1 cellular context compared by ENCODE assay signal in genomic region chr14:102584871-102585869, GRCh38.
TF ChIP-seq lines count a peak whose summit lies in the region.

No MANE protein-coding gene starts in this region.

TF ChIP-seq in HepG2, 621 proteins besides CTCF, POLR2A, EP300 and RAD21 (continued from another document and continues in another):
- TF ChIP-seq HINFP (CRISPR knock-in tag; IDR thresholded peaks at IDR 0.05; ENCODE audit: low read depth) (no peak), ZNF234 (CRISPR knock-in tag; conservative IDR thresholded peaks at IDR 0.05) (no peak), ZNF512 (CRISPR knock-in tag; IDR thresholded peaks at IDR 0.05) (no peak), SMARCE1 (IDR thresholded peaks at IDR 0.05; ENCODE audit: borderline replicate concordance) (no peak), LRRFIP1 (CRISPR knock-in tag; conservative IDR thresholded peaks at IDR 0.05) (no peak), ZMYM3 (CRISPR knock-in tag; IDR thresholded peaks at IDR 0.05) (peak; percentile 54; the same call in 1 of the 2 replicates), ZHX2 (IDR thresholded peaks at IDR 0.05; ENCODE audit: low read depth) (no peak), ZHX2 (CRISPR knock-in tag; IDR thresholded peaks at IDR 0.05; ENCODE audit: borderline replicate concordance) (no peak), CCDC6 (CRISPR knock-in tag; IDR thresholded peaks at IDR 0.05) (no peak), TBX3 (IDR thresholded peaks at IDR 0.05; ENCODE audit: borderline replicate concordance) (no peak), ZNF879 (CRISPR knock-in tag; IDR thresholded peaks at IDR 0.05) (no peak), ZNF101 (CRISPR knock-in tag; IDR thresholded peaks at IDR 0.05; ENCODE audit: borderline replicate concordance, low read depth) (no peak), ZNF781 (CRISPR knock-in tag; IDR thresholded peaks at IDR 0.05; ENCODE audit: borderline replicate concordance, not compliant biosample characterization) (peak; percentile 24), SRSF4 (IDR thresholded peaks at IDR 0.05; ENCODE audit: low read depth, low read length, poor library complexity, severe bottlenecking) (no peak), AHR (CRISPR knock-in tag; IDR thresholded peaks at IDR 0.05) (no peak), HNF4A (CRISPR knock-in tag; IDR thresholded peaks at IDR 0.05) (no peak), MBD4 (IDR thresholded peaks at IDR 0.05; ENCODE audit: borderline replicate concordance, low read length) (no peak), ZNF777 (CRISPR knock-in tag; IDR thresholded peaks at IDR 0.05) (no peak), BRCA1 (CRISPR knock-in tag; IDR thresholded peaks at IDR 0.05) (no peak), MIER3 (CRISPR knock-in tag; IDR thresholded peaks at IDR 0.05; ENCODE audit: borderline replicate concordance) (no peak), ATF7-NPFF (CRISPR knock-in tag; IDR thresholded peaks at IDR 0.05; ENCODE audit: low read depth) (no peak), ZNF460 (CRISPR knock-in tag; IDR thresholded peaks at IDR 0.05; ENCODE audit: borderline replicate concordance) (no peak), TEAD2 (CRISPR knock-in tag; IDR thresholded peaks at IDR 0.05) (no peak), SATB2 (CRISPR knock-in tag; IDR thresholded peaks at IDR 0.05) (no peak), ZFY (CRISPR knock-in tag; IDR thresholded peaks at IDR 0.05) (peak; percentile 81), THAP7 (CRISPR knock-in tag; IDR thresholded peaks at IDR 0.05) (no peak), ZNF331 (CRISPR knock-in tag; IDR thresholded peaks at IDR 0.05) (peak; percentile 22; the same call in 1 of the 2 replicates), RORA (CRISPR knock-in tag; IDR thresholded peaks at IDR 0.05) (no peak), MXD4 (CRISPR knock-in tag; IDR thresholded peaks at IDR 0.05) (no peak), ZNF556 (CRISPR knock-in tag; IDR thresholded peaks at IDR 0.05; ENCODE audit: borderline replicate concordance) (no peak), ZNF672 (CRISPR knock-in tag; IDR thresholded peaks at IDR 0.05) (no peak), ZNF383 (CRISPR knock-in tag; IDR thresholded peaks at IDR 0.05; ENCODE audit: borderline replicate concordance) (no peak), EED (CRISPR knock-in tag; IDR thresholded peaks at IDR 0.05) (no peak), ZSCAN31 (CRISPR knock-in tag; IDR thresholded peaks at IDR 0.05; ENCODE audit: low read depth) (no peak), ATF7 (IDR thresholded peaks at IDR 0.05) (no peak), ATF7 (CRISPR knock-in tag; IDR thresholded peaks at IDR 0.05) (no peak)
- TF ChIP-seq, protein P1, sequence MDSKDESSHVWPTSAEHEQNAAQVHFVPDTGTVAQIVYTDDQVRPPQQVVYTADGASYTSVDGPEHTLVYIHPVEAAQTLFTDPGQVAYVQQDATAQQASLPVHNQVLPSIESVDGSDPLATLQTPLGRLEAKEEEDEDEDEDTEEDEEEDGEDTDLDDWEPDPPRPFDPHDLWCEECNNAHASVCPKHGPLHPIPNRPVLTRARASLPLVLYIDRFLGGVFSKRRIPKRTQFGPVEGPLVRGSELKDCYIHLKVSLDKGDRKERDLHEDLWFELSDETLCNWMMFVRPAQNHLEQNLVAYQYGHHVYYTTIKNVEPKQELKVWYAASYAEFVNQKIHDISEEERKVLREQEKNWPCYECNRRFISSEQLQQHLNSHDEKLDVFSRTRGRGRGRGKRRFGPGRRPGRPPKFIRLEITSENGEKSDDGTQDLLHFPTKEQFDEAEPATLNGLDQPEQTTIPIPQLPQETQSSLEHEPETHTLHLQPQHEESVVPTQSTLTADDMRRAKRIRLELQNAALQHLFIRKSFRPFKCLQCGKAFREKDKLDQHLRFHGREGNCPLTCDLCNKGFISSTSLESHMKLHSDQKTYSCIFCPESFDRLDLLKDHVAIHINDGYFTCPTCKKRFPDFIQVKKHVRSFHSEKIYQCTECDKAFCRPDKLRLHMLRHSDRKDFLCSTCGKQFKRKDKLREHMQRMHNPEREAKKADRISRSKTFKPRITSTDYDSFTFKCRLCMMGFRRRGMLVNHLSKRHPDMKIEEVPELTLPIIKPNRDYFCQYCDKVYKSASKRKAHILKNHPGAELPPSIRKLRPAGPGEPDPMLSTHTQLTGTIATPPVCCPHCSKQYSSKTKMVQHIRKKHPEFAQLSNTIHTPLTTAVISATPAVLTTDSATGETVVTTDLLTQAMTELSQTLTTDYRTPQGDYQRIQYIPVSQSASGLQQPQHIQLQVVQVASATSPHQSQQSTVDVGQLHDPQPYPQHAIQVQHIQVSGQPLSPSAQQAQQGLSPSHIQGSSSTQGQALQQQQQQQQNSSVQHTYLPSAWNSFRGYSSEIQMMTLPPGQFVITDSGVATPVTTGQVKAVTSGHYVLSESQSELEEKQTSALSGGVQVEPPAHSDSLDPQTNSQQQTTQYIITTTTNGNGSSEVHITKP (CRISPR knock-in tag; IDR thresholded peaks at IDR 0.05; ENCODE audit: low read depth) = no peak
- TF ChIP-seq, protein P2, sequence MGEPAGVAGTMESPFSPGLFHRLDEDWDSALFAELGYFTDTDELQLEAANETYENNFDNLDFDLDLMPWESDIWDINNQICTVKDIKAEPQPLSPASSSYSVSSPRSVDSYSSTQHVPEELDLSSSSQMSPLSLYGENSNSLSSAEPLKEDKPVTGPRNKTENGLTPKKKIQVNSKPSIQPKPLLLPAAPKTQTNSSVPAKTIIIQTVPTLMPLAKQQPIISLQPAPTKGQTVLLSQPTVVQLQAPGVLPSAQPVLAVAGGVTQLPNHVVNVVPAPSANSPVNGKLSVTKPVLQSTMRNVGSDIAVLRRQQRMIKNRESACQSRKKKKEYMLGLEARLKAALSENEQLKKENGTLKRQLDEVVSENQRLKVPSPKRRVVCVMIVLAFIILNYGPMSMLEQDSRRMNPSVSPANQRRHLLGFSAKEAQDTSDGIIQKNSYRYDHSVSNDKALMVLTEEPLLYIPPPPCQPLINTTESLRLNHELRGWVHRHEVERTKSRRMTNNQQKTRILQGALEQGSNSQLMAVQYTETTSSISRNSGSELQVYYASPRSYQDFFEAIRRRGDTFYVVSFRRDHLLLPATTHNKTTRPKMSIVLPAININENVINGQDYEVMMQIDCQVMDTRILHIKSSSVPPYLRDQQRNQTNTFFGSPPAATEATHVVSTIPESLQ (CRISPR knock-in tag; conservative IDR thresholded peaks at IDR 0.05) = no peak
- TF ChIP-seq, protein P3, sequence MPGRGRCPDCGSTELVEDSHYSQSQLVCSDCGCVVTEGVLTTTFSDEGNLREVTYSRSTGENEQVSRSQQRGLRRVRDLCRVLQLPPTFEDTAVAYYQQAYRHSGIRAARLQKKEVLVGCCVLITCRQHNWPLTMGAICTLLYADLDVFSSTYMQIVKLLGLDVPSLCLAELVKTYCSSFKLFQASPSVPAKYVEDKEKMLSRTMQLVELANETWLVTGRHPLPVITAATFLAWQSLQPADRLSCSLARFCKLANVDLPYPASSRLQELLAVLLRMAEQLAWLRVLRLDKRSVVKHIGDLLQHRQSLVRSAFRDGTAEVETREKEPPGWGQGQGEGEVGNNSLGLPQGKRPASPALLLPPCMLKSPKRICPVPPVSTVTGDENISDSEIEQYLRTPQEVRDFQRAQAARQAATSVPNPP (CRISPR knock-in tag; IDR thresholded peaks at IDR 0.05) = no peak
- TF ChIP-seq, protein P4, sequence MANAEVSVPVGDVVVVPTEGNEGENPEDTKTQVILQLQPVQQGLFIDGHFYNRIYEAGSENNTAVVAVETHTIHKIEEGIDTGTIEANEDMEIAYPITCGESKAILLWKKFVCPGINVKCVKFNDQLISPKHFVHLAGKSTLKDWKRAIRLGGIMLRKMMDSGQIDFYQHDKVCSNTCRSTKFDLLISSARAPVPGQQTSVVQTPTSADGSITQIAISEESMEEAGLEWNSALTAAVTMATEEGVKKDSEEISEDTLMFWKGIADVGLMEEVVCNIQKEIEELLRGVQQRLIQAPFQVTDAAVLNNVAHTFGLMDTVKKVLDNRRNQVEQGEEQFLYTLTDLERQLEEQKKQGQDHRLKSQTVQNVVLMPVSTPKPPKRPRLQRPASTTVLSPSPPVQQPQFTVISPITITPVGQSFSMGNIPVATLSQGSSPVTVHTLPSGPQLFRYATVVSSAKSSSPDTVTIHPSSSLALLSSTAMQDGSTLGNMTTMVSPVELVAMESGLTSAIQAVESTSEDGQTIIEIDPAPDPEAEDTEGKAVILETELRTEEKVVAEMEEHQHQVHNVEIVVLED (CRISPR knock-in tag; IDR thresholded peaks at IDR 0.05; ENCODE audit: borderline replicate concordance) = no peak
